ENCODE assay signal across 7 cellular contexts in genomic region chr7:131104611-131105293, GRCh38.
DNase-seq lines count a peak whose midpoint lies in the region; ATAC-seq lines count a peak whose summit lies in the region.

No MANE protein-coding gene starts in this region.

- H3K36me3 ChIP-seq in iPS-20b (ENCODE audit: insufficient read depth, low read depth, low read length) (peaks cover 3% of the 10 kb centered on the region; the same call in 1 of the 2 replicates), stomach smooth muscle (ENCODE audit: control insufficient read depth in 2 of 2, insufficient read depth in 2 of 2, low read length in 2 of 2) (peaks cover 0 to 3% of the 10 kb centered on the region in 2 donors)

- H3K4me3 ChIP-seq in iPS-20b (ENCODE audit: low read length) (peak overlapping the region; percentile 74), stomach smooth muscle (ENCODE audit: low read length in 2 of 2) (peak overlapping the region; percentile 80 to 81)

- H3K4me1 ChIP-seq in iPS-20b (ENCODE audit: insufficient read depth, low read length) (peaks cover 14% of the 10 kb centered on the region), stomach smooth muscle (ENCODE audit: control insufficient read depth, insufficient read depth, low read length) (peaks cover 15% of the 10 kb centered on the region)

- H3K9me3 ChIP-seq in iPS-20b (ENCODE audit: insufficient read depth, low read depth, low read length), result no peaks in the 10 kb centered on the region
- no peaks in the 10 kb centered on the region for H3K9me3 ChIP-seq in stomach smooth muscle (ENCODE audit: control insufficient read depth in 2 of 2, low read length in 2 of 2)

- peaks cover 39% of the 10 kb centered on the region for H3K27me3 ChIP-seq in iPS-20b (ENCODE audit: insufficient read depth, low read length)
- H3K27me3 ChIP-seq in stomach smooth muscle (ENCODE audit: control insufficient read depth in 1 of 2, insufficient read depth in 2 of 2, low read length in 2 of 2), result no peaks in the 10 kb centered on the region

- no peaks in the 10 kb centered on the region for H3K9me3 Mint-ChIP-seq in activated naive CD8-positive, alpha-beta T cell (ENCODE audit: low read depth)

- H3K27ac ChIP-seq in iPS-20b (ENCODE audit: low read length) (no peak overlapping the region), stomach smooth muscle (ENCODE audit: low read length) (peak overlapping the region; percentile 70)

- no peak for ATAC-seq in GM21717 (IDR thresholded peaks at IDR 0.05; ENCODE audit: unreplicated experiment)

- H3K27me3 Mint-ChIP-seq in activated naive CD8-positive, alpha-beta T cell, result no peaks in the 10 kb centered on the region

- DNase-seq in HT1080 (ENCODE audit: low read depth), result peak; percentile 6
- DNase-seq in DMS79 (lab: John Stamatoyannopoulos, UW), result no peak
- no peak for DNase-seq in GM19240 (ENCODE audit: insufficient read length, low spot score)

- peaks cover 74% of the 10 kb centered on the region for H3K4me1 Mint-ChIP-seq in activated naive CD8-positive, alpha-beta T cell (ENCODE audit: low read depth)

- peak overlapping the region; percentile 94 for H3K27ac Mint-ChIP-seq in activated naive CD8-positive, alpha-beta T cell

- peaks cover 26% of the 10 kb centered on the region for H3K36me3 Mint-ChIP-seq in activated naive CD8-positive, alpha-beta T cell

- H3K4me3 Mint-ChIP-seq in activated naive CD8-positive, alpha-beta T cell, result peak overlapping the region; percentile 89

- H3K9ac ChIP-seq in iPS-20b (ENCODE audit: low read depth, low read length) (peak overlapping the region; percentile 60; the same call in 1 of the 2 replicates), stomach smooth muscle (ENCODE audit: low read length in 2 of 2) (peak overlapping the region; percentile 58 to 77)
